Comparison of ENCODE assay signal across 8 cellular contexts in the genomic region with DNA sequence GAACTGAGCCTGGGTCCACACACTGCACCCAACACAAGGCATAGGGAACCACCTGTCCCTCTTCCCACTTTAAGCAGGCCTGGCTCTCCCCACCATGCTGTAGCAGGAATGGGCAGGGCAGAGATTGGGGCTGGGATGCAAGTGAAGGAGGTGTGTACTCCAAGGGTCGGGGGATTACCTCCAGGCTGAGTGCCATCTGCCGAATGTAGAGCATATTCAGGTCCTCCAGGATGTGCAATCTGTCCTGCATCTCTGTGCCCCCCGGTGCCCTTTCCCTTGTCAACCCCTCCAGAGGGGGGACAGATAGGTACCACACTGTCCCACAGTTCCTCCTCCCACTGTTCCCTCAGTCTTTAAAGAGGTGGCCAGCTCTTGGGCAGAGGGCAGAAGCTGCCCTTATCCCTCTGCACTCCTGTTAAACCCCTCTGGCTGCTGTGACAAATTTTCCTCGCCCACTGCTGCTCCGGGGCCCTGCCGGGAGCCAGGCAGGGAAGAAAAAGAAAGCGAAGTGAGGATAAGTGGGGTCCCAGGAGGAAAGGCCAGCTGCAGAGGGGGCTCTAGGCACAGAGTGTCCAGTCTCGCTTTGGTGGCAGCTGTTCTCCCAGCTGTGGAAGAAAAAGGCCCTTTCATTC. TPM values are rescaled to one million over a fixed set of nuclear protein-coding genes. Genes with fewer than 3 reads are reported as not detected.
DNase-seq lines count a peak whose midpoint lies in the region; ATAC-seq, FAIRE-seq and TF ChIP-seq lines count a peak whose summit lies in the region.

No MANE protein-coding gene starts in this region.

- H3K36me3 ChIP-seq in H7 (replicated peaks; ENCODE audit: control insufficient read depth, insufficient read depth, low read length) (peaks cover 2% of the 10 kb centered on the region), adrenal gland (replicated peaks in 1 of 2) (no peaks in the 10 kb centered on the region), small intestine (ENCODE audit: control insufficient read depth in 2 of 2, insufficient read depth in 2 of 2, low read length in 2 of 2) (no peaks in the 10 kb centered on the region)

- peak; percentile 31 for DNase-seq in H7
- no peak for DNase-seq in adrenal gland
- no peak for DNase-seq in small intestine
- no peak for DNase-seq in NCI-H187 treated with DMSO at 0.1 percent for 48 hours (lab: John Stamatoyannopoulos, UW)
- DNase-seq in SK-N-DZ (ENCODE audit: low spot score), result no peak

- WGBS in adrenal gland, 4 donors, result 11 to 38% (median 29%) methylated on average over 5 to 8 of the region's 8 CpGs
- WGBS in small intestine, 3 donors, result 16 to 27% (median 21%) methylated on average over 8 of the region's 8 CpGs

- ATAC-seq in HG03135 (IDR thresholded peaks at IDR 0.05; ENCODE audit: unreplicated experiment) (no peak), GM18861 (IDR thresholded peaks at IDR 0.05; ENCODE audit: unreplicated experiment) (no peak)

- TF ChIP-seq POLR2A in adrenal gland (IDR thresholded peaks at IDR 0.05), result no peak

- peaks cover 13 to 28% of the 10 kb centered on the region in 2 donors for H3K4me1 ChIP-seq in adrenal gland (replicated peaks in 1 of 2)
- H3K4me1 ChIP-seq in small intestine (ENCODE audit: control insufficient read depth in 2 of 2, insufficient read depth in 1 of 2, low read depth in 1 of 2, low read length in 1 of 2), result peaks cover 3 to 13% of the 10 kb centered on the region in 2 donors

- H3K27me3 ChIP-seq in H7 (ENCODE audit: control insufficient read depth, insufficient read depth, low read length) (no peaks in the 10 kb centered on the region; the same call in 1 of the 2 replicates), adrenal gland (peaks cover 11% of the 10 kb centered on the region), small intestine (ENCODE audit: control insufficient read depth in 2 of 2, insufficient read depth in 2 of 2, low read length in 2 of 2) (no peaks in the 10 kb centered on the region)

- H3K9me3 ChIP-seq in adrenal gland (replicated peaks in 1 of 3), result no peaks in the 10 kb centered on the region
- H3K9me3 ChIP-seq in iPS-18c (ENCODE audit: control insufficient read depth, insufficient read depth, low read length), result no peaks in the 10 kb centered on the region
- no peaks in the 10 kb centered on the region for H3K9me3 ChIP-seq in small intestine (ENCODE audit: control insufficient read depth, low read depth)

- H3K4me3 ChIP-seq in H7 (ENCODE audit: insufficient read depth, low read depth, low read length) (peak overlapping the region; percentile 98), adrenal gland (peak overlapping the region in 2 of 4 donors; percentile 65 to 74), iPS-18c (ENCODE audit: insufficient read depth, low read depth, low read length) (peak overlapping the region; percentile 92), small intestine (ENCODE audit: low read depth in 1 of 2, low read length in 2 of 2) (peak overlapping the region in 1 of 2 donors; percentile 58)

- H3K27ac ChIP-seq in adrenal gland (peak overlapping the region in 3 of 5 donors; percentile 60 to 74 (median 71)), small intestine (ENCODE audit: low read depth in 1 of 2, low read length in 1 of 2) (peak overlapping the region; percentile 75 to 82)

- no peak for FAIRE-seq in small intestine (lab: Jason Lieb, UNC)

- intact Hi-C loops in adrenal gland (cut with DNase I), result no loop called here

- TF ChIP-seq CTCF in adrenal gland (IDR thresholded peaks at IDR 0.05), result no peak

RNA-seq across cellular contexts. Expression of gene RTKN, which starts 2.2 kb away (rescaled TPM):
- 93.4 and 107 TPM in 2 replicates for total RNA-seq in H7 (2014; rRNA removed; shearing (Covaris generic))
- 10 to 100 TPM in 7 of 8 donors, 1 to 10 TPM in 1; 9.7 to 21.2 (median 14.1) TPM for total RNA-seq in adrenal gland
- 10 to 100 TPM in 2 of 3 donors, 1 to 10 TPM in 1; 7.4 to 35.6 (median 17.3) TPM for polyA plus RNA-seq in adrenal gland
- 10 to 100 TPM; 51.1 to 78.7 (median 60.7) TPM for polyA plus RNA-seq in small intestine
- 15.9 and 18.8 TPM in 2 replicates for polyA plus RNA-seq in SK-N-DZ (2014; cell fraction: cytosol; rRNA removed)
- 37.6 and 55.7 TPM in 2 replicates for polyA plus RNA-seq in SK-N-DZ (2014; cell fraction: nucleus; rRNA removed)

RNA-seq across cellular contexts. Expression of gene INO80B, which starts 15.4 kb away (rescaled TPM):
- total RNA-seq in H7 (2014; rRNA removed; shearing (Covaris generic)), result 9.6 and 11.3 TPM in 2 replicates
- total RNA-seq in adrenal gland, result 100 to 1,000 TPM in 1 of 8 donors, 10 to 100 TPM in 7; 13.6 to 108 (median 37.5) TPM
- polyA plus RNA-seq in adrenal gland (100 to 1,000 TPM in 2 of 3 donors, 10 to 100 TPM in 1; 40.5 to 133 (median 124) TPM), small intestine (10 to 100 TPM; 28.7 to 43.8 (median 38.6) TPM)
- 13.3 and 24.7 TPM in 2 replicates for polyA plus RNA-seq in SK-N-DZ (2014; cell fraction: cytosol; rRNA removed)
- 47.4 and 67.7 TPM in 2 replicates for polyA plus RNA-seq in SK-N-DZ (2014; cell fraction: nucleus; rRNA removed)

RNA-seq across cellular contexts. Expression of gene WDR54, which starts 18.0 kb away (rescaled TPM):
- 38.0 and 55.5 TPM in 2 replicates for total RNA-seq in H7 (2014; rRNA removed; shearing (Covaris generic))
- 10 to 100 TPM in 6 of 8 donors, 1 to 10 TPM in 2; 7.5 to 23.9 (median 16.1) TPM for total RNA-seq in adrenal gland
- 10 to 100 TPM in 2 of 3 donors, 1 to 10 TPM in 1; 6.4 to 20.2 (median 14.4) TPM for polyA plus RNA-seq in adrenal gland
- 1 to 10 TPM; 1.6 to 8.9 (median 3.5) TPM for polyA plus RNA-seq in small intestine
- 120 and 143 TPM in 2 replicates for polyA plus RNA-seq in SK-N-DZ (2014; cell fraction: cytosol; rRNA removed)
- 107 and 128 TPM in 2 replicates for polyA plus RNA-seq in SK-N-DZ (2014; cell fraction: nucleus; rRNA removed)

RNA-seq across cellular contexts. Expression of gene C2orf81, which starts 18.1 kb away (rescaled TPM):
- 0.83 and 1.6 TPM in 2 replicates for total RNA-seq in H7 (2014; rRNA removed; shearing (Covaris generic))
- 1 to 10 TPM in 5 of 8 donors, under 1 TPM in 3; 0.36 to 4.7 (median 1.8) TPM for total RNA-seq in adrenal gland
- polyA plus RNA-seq in adrenal gland, result 1 to 10 TPM in 2 of 3 donors, under 1 TPM in 1; 0.46 to 7.1 (median 4.5) TPM
- 1 to 10 TPM in 1 of 3 donors, under 1 TPM in 2; 0.22 to 1.4 (median 0.81) TPM for polyA plus RNA-seq in small intestine
- 7.1 and 9.3 TPM in 2 replicates for polyA plus RNA-seq in SK-N-DZ (2014; cell fraction: cytosol; rRNA removed)
- polyA plus RNA-seq in SK-N-DZ (2014; cell fraction: nucleus; rRNA removed), result 4.7 and 8.7 TPM in 2 replicates

RNA-seq across cellular contexts. Expression of gene WBP1, which starts 18.7 kb away (rescaled TPM):
- total RNA-seq in H7 (2014; rRNA removed; shearing (Covaris generic)), result 81.0 and 88.9 TPM in 2 replicates
- 100 to 1,000 TPM in 7 of 8 donors, 10 to 100 TPM in 1; 67.5 to 176 (median 115) TPM for total RNA-seq in adrenal gland
- polyA plus RNA-seq in adrenal gland, result 100 to 1,000 TPM in 2 of 3 donors, 10 to 100 TPM in 1; 56.9 to 267 (median 244) TPM
- polyA plus RNA-seq in small intestine, result 10 to 100 TPM; 55.1 to 82.7 (median 56.8) TPM
- 84.4 and 108 TPM in 2 replicates for polyA plus RNA-seq in SK-N-DZ (2014; cell fraction: cytosol; rRNA removed)
- 173 and 174 TPM in 2 replicates for polyA plus RNA-seq in SK-N-DZ (2014; cell fraction: nucleus; rRNA removed)
